Comparison of ENCODE assay signal across 8 cellular contexts in the genomic region with DNA sequence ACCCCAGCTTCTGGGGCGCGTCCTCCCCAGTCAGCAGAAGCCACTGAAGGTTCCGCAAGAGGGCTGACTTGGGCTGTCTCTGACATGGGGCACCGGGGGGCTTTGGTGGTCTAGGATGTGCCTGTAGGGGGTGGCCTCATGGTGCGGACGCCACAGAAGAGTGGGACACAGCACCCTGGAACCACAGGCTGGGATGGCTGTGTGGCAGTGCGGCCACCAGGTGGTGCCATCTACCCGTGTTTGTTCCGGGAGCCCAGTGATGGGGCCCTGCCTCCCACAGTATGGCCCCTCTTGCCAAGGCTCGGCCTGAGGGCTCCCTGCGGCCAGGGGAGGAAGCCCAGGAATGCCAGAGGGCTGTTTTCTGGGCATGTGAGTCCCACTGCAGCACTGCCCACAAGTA. TPM values are rescaled to one million over a fixed set of nuclear protein-coding genes. Genes with fewer than 3 reads are reported as not detected.
DNase-seq lines count a peak whose midpoint lies in the region; ATAC-seq and TF ChIP-seq lines count a peak whose summit lies in the region.
"Not testable (repeated sequence)": the region's sequence is repeated elsewhere in the genome, so short reads cannot be mapped to it uniquely, and the experiment has no call there.

No MANE protein-coding gene starts in this region.

- not testable (repeated sequence) for H3K36me3 Mint-ChIP-seq in activated T-cell treated with anti-CD3 and anti-CD28 coated beads, Interleukin-2, amount 50 U/mL, for 24 hours (ENCODE audit: low read depth); naive thymus-derived CD4-positive, alpha-beta T cell

- no CpG with 5 or more reads among the region's 11 CpGs for WGBS in esophagus muscularis mucosa
- no CpG with 5 or more reads among the region's 11 CpGs for WGBS in upper lobe of left lung, 2 donors

- not testable (repeated sequence) for H3K4me3 ChIP-seq in esophagus muscularis mucosa; naive thymus-derived CD4-positive, alpha-beta T cell (ENCODE audit: low read length); upper lobe of left lung

- intact Hi-C loops in esophagus muscularis mucosa (cut with DNase I); naive thymus-derived CD4-positive, alpha-beta T cell (cut with micrococcal nuclease): not testable (repeated sequence)

- peak in 2 of 3 experiments; percentile 27 to 33 for TF ChIP-seq CTCF in esophagus muscularis mucosa (IDR thresholded peaks at IDR 0.05)
- TF ChIP-seq CTCF in upper lobe of left lung (IDR thresholded peaks at IDR 0.05), result not testable (repeated sequence)

- not testable (repeated sequence) for H3K27me3 Mint-ChIP-seq in activated T-cell treated with anti-CD3 and anti-CD28 coated beads, Interleukin-2, amount 50 U/mL, for 24 hours; naive thymus-derived CD4-positive, alpha-beta T cell

- not testable (repeated sequence) for H3K9me3 ChIP-seq in esophagus muscularis mucosa; naive thymus-derived CD4-positive, alpha-beta T cell (ENCODE audit: control insufficient read depth in 2 of 3, low read length in 3 of 3); upper lobe of left lung

- POLR2A ChIA-PET in naive thymus-derived CD4-positive, alpha-beta T cell (lab: Charles Lee), result not testable (repeated sequence)

- H3K27me3 ChIP-seq in esophagus muscularis mucosa; naive thymus-derived CD4-positive, alpha-beta T cell (ENCODE audit: control insufficient read depth in 2 of 2, insufficient read depth in 2 of 2, low read length in 2 of 2); upper lobe of left lung: not testable (repeated sequence)

- CTCF ChIA-PET in naive thymus-derived CD4-positive, alpha-beta T cell (lab: Charles Lee), result not testable (repeated sequence)

- DNase-seq in activated T-cell treated with anti-CD3 and anti-CD28 coated beads, Interleukin-2, amount 50 U/mL, for 24 hours, result peak; percentile 59
- DNase-seq in esophagus muscularis mucosa (ENCODE audit: extremely low spot score), result not testable (repeated sequence)
- peak in 5 of 9 donors; percentile 7 to 37 (median 16) for DNase-seq in naive thymus-derived CD4-positive, alpha-beta T cell
- peak; percentile 22 to 25 for DNase-seq in upper lobe of left lung

- H3K36me3 ChIP-seq in esophagus muscularis mucosa; naive thymus-derived CD4-positive, alpha-beta T cell (ENCODE audit: control insufficient read depth in 2 of 3, insufficient read depth in 3 of 3, low read length in 3 of 3); upper lobe of left lung: not testable (repeated sequence)

- H3K9me3 Mint-ChIP-seq in activated T-cell treated with anti-CD3 and anti-CD28 coated beads, Interleukin-2, amount 50 U/mL, for 24 hours; naive thymus-derived CD4-positive, alpha-beta T cell: not testable (repeated sequence)

- not testable (repeated sequence) for H3K4me3 Mint-ChIP-seq in activated T-cell treated with anti-CD3 and anti-CD28 coated beads, Interleukin-2, amount 50 U/mL, for 24 hours; naive thymus-derived CD4-positive, alpha-beta T cell

- H3K4me1 Mint-ChIP-seq in activated T-cell treated with anti-CD3 and anti-CD28 coated beads, Interleukin-2, amount 50 U/mL, for 24 hours (ENCODE audit: low read depth); naive thymus-derived CD4-positive, alpha-beta T cell: not testable (repeated sequence)

- H3K4me1 ChIP-seq in esophagus muscularis mucosa; naive thymus-derived CD4-positive, alpha-beta T cell (ENCODE audit: control insufficient read depth in 2 of 2, insufficient read depth in 2 of 2, low read length in 2 of 2); upper lobe of left lung: not testable (repeated sequence)

- H3K27ac ChIP-seq in esophagus muscularis mucosa (replicated peaks in 1 of 4); naive thymus-derived CD4-positive, alpha-beta T cell (ENCODE audit: low read depth, low read length); upper lobe of left lung: not testable (repeated sequence)

- TF ChIP-seq EP300 in esophagus muscularis mucosa (IDR thresholded peaks at IDR 0.05); upper lobe of left lung (IDR thresholded peaks at IDR 0.05): not testable (repeated sequence)

- peak; percentile 46 for ATAC-seq in GM18520 (IDR thresholded peaks at IDR 0.05; ENCODE audit: unreplicated experiment)
- peak; percentile 90 for ATAC-seq in GM21515 (IDR thresholded peaks at IDR 0.05; ENCODE audit: unreplicated experiment)
- ATAC-seq in HG02885 (IDR thresholded peaks at IDR 0.05; ENCODE audit: poor library complexity, unreplicated experiment), result peak; percentile 89
- ATAC-seq in HG03469 (IDR thresholded peaks at IDR 0.05; ENCODE audit: unreplicated experiment), result peak; percentile 87
- peak; percentile 85 for ATAC-seq in naive thymus-derived CD4-positive, alpha-beta T cell
- ATAC-seq in upper lobe of left lung (ENCODE audit: low FRiP score in 2 of 2), result peak; percentile 92 to 93

- not testable (repeated sequence) for TF ChIP-seq POLR2A in esophagus muscularis mucosa (IDR thresholded peaks at IDR 0.05; ENCODE audit: low read depth); upper lobe of left lung (IDR thresholded peaks at IDR 0.05)

- H3K27ac Mint-ChIP-seq in activated T-cell treated with anti-CD3 and anti-CD28 coated beads, Interleukin-2, amount 50 U/mL, for 24 hours; naive thymus-derived CD4-positive, alpha-beta T cell: not testable (repeated sequence)

RNA-seq across cellular contexts. Expression of a gene that starts 38.6 kb away (rescaled TPM):
- total RNA-seq in esophagus muscularis mucosa (1 to 10 TPM; 1.3 to 3.7 (median 1.8) TPM), upper lobe of left lung (10 to 100 TPM in 2 of 6 donors, 1 to 10 TPM in 4; 2.9 to 83.8 (median 6.3) TPM)
- 1 to 10 TPM; 1.5 to 4.8 (median 2.7) TPM for total RNA-seq in naive thymus-derived CD4-positive, alpha-beta T cell
- polyA plus RNA-seq in naive thymus-derived CD4-positive, alpha-beta T cell, result under 1 TPM; 0.34 to 0.93 TPM
